In genomic region chr16:68298907-68299515, GRCh38 we compare ENCODE assay signal across 10 cellular contexts. TPM values are rescaled to one million over a fixed set of nuclear protein-coding genes. Genes with fewer than 3 reads are reported as not detected.
A peak's percentile ranks its signal among the peaks of the same experiment; 100 is the strongest.
DNase-seq lines count a peak whose midpoint lies in the region; ATAC-seq and TF ChIP-seq lines count a peak whose summit lies in the region.
"Had no signal": no experiment of that assay in that cellular context is flagged by ENCODE, and none has a peak within 500 bp of the region (broad histone marks: within the 10 kb centered on the region; RNA-seq: fewer than 3 reads in every experiment).

No MANE protein-coding gene starts in this region.

- no peak for TF ChIP-seq CTCF in heart right ventricle (IDR thresholded peaks at IDR 0.05)
- no peak for TF ChIP-seq CTCF in left lung (IDR thresholded peaks at IDR 0.05)

- H3K4me3 ChIP-seq in heart right ventricle (no peak overlapping the region), left lung (no peak overlapping the region)

- H3K9me3 ChIP-seq in heart right ventricle: no peaks in the 10 kb centered on the region
- no peaks in the 10 kb centered on the region for H3K9me3 ChIP-seq in left lung

- H3K36me3 ChIP-seq in heart right ventricle (peaks cover 0 to 100% (median 84%) of the 10 kb centered on the region in 9 donors), left lung (peaks cover 0 to 100% of the 10 kb centered on the region in 2 donors)

- H3K27ac ChIP-seq in heart right ventricle: peak overlapping the region; percentile 23 to 82 (median 70)
- no peak overlapping the region for H3K27ac ChIP-seq in left lung

- WGBS in heart right ventricle, 2 donors: 16 to 35% methylated on average over 5 of the region's 5 CpGs

- H3K27me3 ChIP-seq in heart right ventricle (no peaks in the 10 kb centered on the region), left lung (no peaks in the 10 kb centered on the region)

- ATAC-seq in heart right ventricle (peak; percentile 37 to 80 (median 63)), GM18907 (IDR thresholded peaks at IDR 0.05; ENCODE audit: unreplicated experiment) (no peak), HG02759 (IDR thresholded peaks at IDR 0.05; ENCODE audit: unreplicated experiment) (no peak), left lung (no peak)

- H3K4me1 ChIP-seq in heart right ventricle: peaks cover 0 to 59% (median 48%) of the 10 kb centered on the region in 9 donors
- no peaks in the 10 kb centered on the region for H3K4me1 ChIP-seq in left lung

- peak; percentile 36 for DNase-seq in HT1080 (ENCODE audit: low read depth)
- peak; percentile 20 for DNase-seq in amniotic stem cell (lab: John Stamatoyannopoulos, UW)
- DNase-seq in heart right ventricle: peak; percentile 48 to 64
- peak; percentile 54 for DNase-seq in stromal cell of bone marrow (ENCODE audit: low read depth)
- no peak for DNase-seq in hippocampal formation (lab: John Stamatoyannopoulos, UW)
- no peak for DNase-seq in left lung
- DNase-seq: activated T-cell treated with anti-CD3 and anti-CD28 coated beads, Interleukin-2, amount 50 U/mL, for 1 hour; NCI-H1930 had no signal

- intact Hi-C loops in heart right ventricle (cut with DNase I): loop anchor here in 2 of 10 donors (5.0 kb wide), 1 partner anchor 37 kb away; the partner anchor contains the start of gene SLC7A6 (in 2 of the 2)
- intact Hi-C loops in left lung (cut with DNase I): no loop called here

RNA-seq across cellular contexts. Expression of gene SLC7A6OS, which starts 11.7 kb away (rescaled TPM):
- total RNA-seq in HT1080 (2014; rRNA removed; shearing (Covaris generic)): 12.5 and 15.3 TPM in 2 replicates
- 7.0 and 8.8 TPM in 2 replicates for polyA plus RNA-seq in HT1080 (2015; cell fraction: cytosol; rRNA removed)
- 12.9 and 15.6 TPM in 2 replicates for polyA plus RNA-seq in HT1080 (2015; cell fraction: nucleus; rRNA removed)
- total RNA-seq in heart right ventricle (10 to 100 TPM in 9 of 10 donors, 1 to 10 TPM in 1; 9.9 to 14.4 (median 12.8) TPM), left lung (10 to 100 TPM; 11.7 to 17.0 TPM)
- polyA plus RNA-seq in heart right ventricle: 1 to 10 TPM; 7.3 to 9.6 TPM

RNA-seq across cellular contexts. Expression of gene PRMT7, which starts 11.8 kb away (rescaled TPM):
- 40.4 and 41.5 TPM in 2 replicates for total RNA-seq in HT1080 (2014; rRNA removed; shearing (Covaris generic))
- 26.8 and 29.7 TPM in 2 replicates for polyA plus RNA-seq in HT1080 (2015; cell fraction: cytosol; rRNA removed)
- polyA plus RNA-seq in HT1080 (2015; cell fraction: nucleus; rRNA removed): 135 and 150 TPM in 2 replicates
- 10 to 100 TPM; 22.0 to 39.2 (median 30.7) TPM for total RNA-seq in heart right ventricle
- polyA plus RNA-seq in heart right ventricle: 10 to 100 TPM; 18.1 to 57.8 TPM
- 10 to 100 TPM; 29.0 to 35.4 TPM for total RNA-seq in left lung

RNA-seq across cellular contexts. Expression of gene SLC7A6, which starts 34.7 kb away (rescaled TPM):
- total RNA-seq in HT1080 (2014; rRNA removed; shearing (Covaris generic)): 14.8 and 26.6 TPM in 2 replicates
- polyA plus RNA-seq in HT1080 (2015; cell fraction: cytosol; rRNA removed): 14.7 and 15.0 TPM in 2 replicates
- 79.3 and 89.5 TPM in 2 replicates for polyA plus RNA-seq in HT1080 (2015; cell fraction: nucleus; rRNA removed)
- total RNA-seq in heart right ventricle: 10 to 100 TPM; 28.4 to 59.2 (median 42.4) TPM
- polyA plus RNA-seq in heart right ventricle: 10 to 100 TPM; 22.6 to 85.6 TPM
- total RNA-seq in left lung: 10 to 100 TPM; 47.4 to 55.6 TPM

RNA-seq across cellular contexts. Expression of gene PLA2G15, which starts 53.8 kb away (rescaled TPM):
- total RNA-seq in HT1080 (2014; rRNA removed; shearing (Covaris generic)): 21.6 and 24.1 TPM in 2 replicates
- polyA plus RNA-seq in HT1080 (2015; cell fraction: cytosol; rRNA removed): 24.1 and 25.2 TPM in 2 replicates
- polyA plus RNA-seq in HT1080 (2015; cell fraction: nucleus; rRNA removed): 31.0 and 36.2 TPM in 2 replicates
- 10 to 100 TPM; 31.0 to 62.1 (median 44.0) TPM for total RNA-seq in heart right ventricle
- 10 to 100 TPM; 33.1 to 33.7 TPM for polyA plus RNA-seq in heart right ventricle
- total RNA-seq in left lung: 10 to 100 TPM; 34.5 to 35.1 TPM

Comparison
In these comparisons a context has a peak if more than half of its experiments do, and no peak if none do; other contexts are left out.
1. DNase-seq: peak in HT1080 (single experiment), amniotic stem cell (single experiment), heart right ventricle (2 of 2) and stromal cell of bone marrow (single experiment); none in hippocampal formation (0 of 2) and left lung (0 of 2).
2. ATAC-seq: peak in heart right ventricle (8 of 8); none in GM18907 (single experiment), HG02759 (single experiment) and left lung (single experiment).
3. H3K27ac ChIP-seq: peak in heart right ventricle (10 of 10); none in left lung (0 of 2).